10 cellular contexts compared by ENCODE assay signal in the genomic region with DNA sequence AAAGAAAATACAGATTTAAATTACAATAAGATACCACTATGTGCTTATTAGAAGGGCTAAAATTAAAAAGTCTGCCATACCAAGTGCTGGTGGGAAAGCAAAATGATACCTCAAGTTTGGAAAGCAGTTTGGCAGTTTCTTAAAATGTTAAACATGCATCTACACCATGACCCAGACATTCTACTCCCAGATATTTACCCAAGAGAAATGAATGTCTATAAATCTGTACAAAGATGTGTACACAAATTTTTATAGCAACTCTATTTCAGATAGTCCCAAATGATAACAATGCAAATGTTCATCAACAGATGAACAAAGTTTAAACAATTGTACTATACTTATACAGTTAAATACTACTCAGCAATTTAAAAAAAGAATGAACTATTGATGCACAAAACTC. TPM values are rescaled to one million over a fixed set of nuclear protein-coding genes. Genes with fewer than 3 reads are reported as not detected.
"Had no signal": no experiment of that assay in that cellular context is flagged by ENCODE, and none has a peak within 500 bp of the region (broad histone marks: within the 10 kb centered on the region; RNA-seq: fewer than 3 reads in every experiment).

No MANE protein-coding gene starts in this region.

- DNase-seq: GM23248, GOT3, H7, HFFc6, IMR-90 had no signal

- H2AFZ ChIP-seq: GM23248 had no signal

- H3K36me3 ChIP-seq: HAP-1 had no signal

- ATAC-seq: HCT116, K562 had no signal

- H3K27ac ChIP-seq: GM23248 had no signal

- H3K9ac ChIP-seq: GM23248 had no signal

- H3K4me3 ChIP-seq: GM23248, HAP-1, K562 had no signal

- H3K4me1 ChIP-seq: HAP-1 had no signal

- H3K9me3 ChIP-seq: HAP-1 had no signal

RNA-seq across cellular contexts. Expression of a gene that starts 7.1 kb away (rescaled TPM):
- total RNA-seq: GM23248, H4, H7, HFFc6, IMR-90, K562 had no signal

RNA-seq across cellular contexts. Expression of a gene that starts 51.5 kb away (rescaled TPM):
- total RNA-seq: GM23248, H4, HFFc6, HT-29, IMR-90 had no signal
